8 cellular contexts compared by ENCODE assay signal in genomic region chr14:104749111-104749649, GRCh38. TPM values are rescaled to one million over a fixed set of nuclear protein-coding genes. Genes with fewer than 3 reads are reported as not detected.
A peak's percentile ranks its signal among the peaks of the same experiment; 100 is the strongest.
DNase-seq lines count a peak whose midpoint lies in the region; ATAC-seq and TF ChIP-seq lines count a peak whose summit lies in the region.

No MANE protein-coding gene starts in this region.

- peaks cover 28% of the 10 kb centered on the region for H3K4me1 ChIP-seq in prostate gland (replicated peaks)

- TF ChIP-seq POLR2A in prostate gland (IDR thresholded peaks at IDR 0.05), result peak; percentile 25

- 20% methylated on average over 11 of the region's 11 CpGs for WGBS in prostate gland

- no peak overlapping the region for H3K4me3 ChIP-seq in prostate gland

- peaks cover 8 to 25% (median 13%) of the 10 kb centered on the region in 3 donors for H3K4me1 Mint-ChIP-seq in T-cell

- no peak overlapping the region for H3K27ac Mint-ChIP-seq in T-cell

- intact Hi-C loops in prostate gland (cut with DNase I), result no loop called here

- POLR2A ChIA-PET in T-cell (lab: Charles Lee), result no interaction called here

- CTCF ChIA-PET in T-cell (lab: Charles Lee), result no interaction called here

- no peaks in the 10 kb centered on the region for H3K9me3 Mint-ChIP-seq in T-cell

- TF ChIP-seq CTCF in prostate gland (IDR thresholded peaks at IDR 0.05), result no peak

- H3K27me3 Mint-ChIP-seq in T-cell, result no peaks in the 10 kb centered on the region

- no peaks in the 10 kb centered on the region for H3K36me3 ChIP-seq in prostate gland

- DNase-seq in ELF-1 (ENCODE audit: low read depth, low spot score) (peak; percentile 83), RPMI7951 (ENCODE audit: low read depth) (peak; percentile 80), glomerular visceral epithelial cell (ENCODE audit: extremely low spot score) (peak; percentile 46), prostate gland (ENCODE audit: low spot score) (peak; percentile 42), T-cell (no peak), GM19238 (ENCODE audit: insufficient read length, low spot score) (no peak)

- H3K4me3 Mint-ChIP-seq in T-cell, result no peak overlapping the region

- H3K27ac ChIP-seq in prostate gland, result peak overlapping the region; percentile 79 to 88

- no peaks in the 10 kb centered on the region for H3K36me3 Mint-ChIP-seq in T-cell

- H3K27me3 ChIP-seq in prostate gland (replicated peaks; ENCODE audit: insufficient read depth), result no peaks in the 10 kb centered on the region

- no peak for ATAC-seq in GM19023 (IDR thresholded peaks at IDR 0.05; ENCODE audit: unreplicated experiment)
- no peak for ATAC-seq in T-cell (replicated peaks in 1 of 4)
- ATAC-seq in GM19035 (IDR thresholded peaks at IDR 0.05; ENCODE audit: unreplicated experiment), result no peak

- H3K9me3 ChIP-seq in prostate gland, result no peaks in the 10 kb centered on the region

RNA-seq across cellular contexts. Expression of gene SIVA1, which starts 3.8 kb away (rescaled TPM):
- total RNA-seq in RPMI7951 (2014; rRNA removed; shearing (Covaris generic)), result 196 and 335 TPM in 2 replicates
- 100 to 1,000 TPM; 249 to 514 TPM for total RNA-seq in prostate gland
- total RNA-seq in T-cell, result 10 to 100 TPM; 62.3 to 93.5 (median 79.5) TPM

RNA-seq across cellular contexts. Expression of gene ADSS1, which starts 25.2 kb away (rescaled TPM):
- total RNA-seq in RPMI7951 (2014; rRNA removed; shearing (Covaris generic)), result 1.6 and 3.2 TPM in 2 replicates
- 10 to 100 TPM; 18.3 to 44.4 TPM for total RNA-seq in prostate gland
- total RNA-seq in T-cell, result 1 to 10 TPM; 2.4 to 5.7 (median 3.5) TPM

RNA-seq across cellular contexts. Expression of gene AKT1, which starts 46.4 kb away (rescaled TPM):
- total RNA-seq in RPMI7951 (2014; rRNA removed; shearing (Covaris generic)), result 78.0 and 81.5 TPM in 2 replicates
- total RNA-seq in prostate gland (100 to 1,000 TPM; 154 to 200 TPM), T-cell (100 to 1,000 TPM in 2 of 5 donors, 10 to 100 TPM in 3; 68.4 to 113 (median 99.7) TPM)

RNA-seq across cellular contexts. Expression of gene ZBTB42, which starts 51.7 kb away (rescaled TPM):
- total RNA-seq in RPMI7951 (2014; rRNA removed; shearing (Covaris generic)), result 0.84 and 0.88 TPM in 2 replicates
- total RNA-seq in prostate gland, result 10 to 100 TPM; 28.4 to 40.9 TPM
- 10 to 100 TPM in 1 of 5 donors, 1 to 10 TPM in 4; 3.5 to 10.5 (median 9.4) TPM for total RNA-seq in T-cell

RNA-seq across cellular contexts. Expression of gene INF2, which starts 59.8 kb away (rescaled TPM):
- total RNA-seq in RPMI7951 (2014; rRNA removed; shearing (Covaris generic)), result 24.9 and 27.6 TPM in 2 replicates
- 100 to 1,000 TPM in 1 of 2 donors, 10 to 100 TPM in 1; 50.1 to 210 TPM for total RNA-seq in prostate gland
- 100 to 1,000 TPM in 2 of 5 donors, 10 to 100 TPM in 3; 72.7 to 128 (median 83.7) TPM for total RNA-seq in T-cell

Comparison
In these comparisons a context has a peak if more than half of its experiments do, and no peak if none do; other contexts are left out.
1. DNase-seq: peak in ELF-1 (single experiment), RPMI7951 (single experiment), glomerular visceral epithelial cell (single experiment) and prostate gland (single experiment); none in T-cell (0 of 34) and GM19238 (single experiment).